ENCODE assay signal across 13 cellular contexts in the genomic region with DNA sequence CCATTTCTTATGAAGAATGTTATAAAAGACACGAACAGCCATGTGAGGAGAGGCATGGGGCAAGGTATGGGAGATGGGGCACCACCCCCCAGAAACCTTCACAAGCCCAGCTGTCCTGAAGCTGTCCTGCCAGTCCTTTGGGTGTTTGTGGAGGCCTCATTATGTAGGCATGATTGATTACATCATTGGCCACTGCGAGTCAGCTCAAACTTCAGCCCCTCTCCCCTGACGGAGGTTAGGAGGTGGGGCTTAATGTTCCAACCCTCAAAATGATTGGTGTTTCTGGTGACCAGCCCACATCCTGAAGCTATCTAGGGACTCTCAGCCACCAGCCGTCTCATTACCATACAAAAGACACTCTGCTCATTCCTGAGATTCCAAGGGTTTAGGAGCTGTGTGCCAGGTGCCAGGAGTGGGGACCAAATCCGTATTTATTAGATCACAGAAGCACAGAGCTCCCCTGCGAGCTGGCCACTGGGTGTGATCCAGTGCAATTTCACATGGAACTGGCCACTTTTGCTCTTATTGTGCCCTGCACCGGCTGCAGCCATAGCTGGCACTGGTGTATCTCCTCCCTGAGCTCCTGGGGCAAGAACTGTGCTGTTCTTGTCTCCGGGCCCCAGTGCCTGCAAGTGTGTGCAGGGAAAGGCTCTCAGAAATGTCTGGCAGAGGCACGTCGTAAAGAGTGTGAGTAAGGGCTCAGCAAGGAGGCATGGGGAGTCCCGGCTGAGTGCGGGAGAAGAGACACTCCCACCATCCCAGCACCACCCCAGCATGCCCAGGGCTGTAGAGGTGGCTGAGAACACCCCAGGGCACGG. TPM values are rescaled to one million over a fixed set of nuclear protein-coding genes. Genes with fewer than 3 reads are reported as not detected.
DNase-seq lines count a peak whose midpoint lies in the region; ATAC-seq and TF ChIP-seq lines count a peak whose summit lies in the region.
"Had no signal": no experiment of that assay in that cellular context is flagged by ENCODE, and none has a peak within 500 bp of the region (broad histone marks: within the 10 kb centered on the region; RNA-seq: fewer than 3 reads in every experiment).

No MANE protein-coding gene starts in this region.

- TF ChIP-seq CTCF in left ventricle myocardium inferior (IDR thresholded peaks at IDR 0.05; ENCODE audit: borderline replicate concordance) (no peak), upper lobe of right lung (IDR thresholded peaks at IDR 0.05) (no peak), mucosa of descending colon (IDR thresholded peaks at IDR 0.05) (no peak)

- ATAC-seq in Right ventricle myocardium superior (ENCODE audit: poor library complexity) (no peak), upper lobe of right lung (peak; percentile 12), GM21515 (IDR thresholded peaks at IDR 0.05; ENCODE audit: unreplicated experiment) (no peak), mucosa of descending colon (no peak)

- H3K27me3 ChIP-seq in left ventricle myocardium inferior (ENCODE audit: low read depth) (no peaks in the 10 kb centered on the region), upper lobe of right lung (no peaks in the 10 kb centered on the region)
- H3K27me3 ChIP-seq: right atrium auricular region had no signal

- H3K36me3 ChIP-seq in left ventricle myocardium inferior (peaks cover 5% of the 10 kb centered on the region), SK-N-MC (ENCODE audit: insufficient read depth, low read length) (no peaks in the 10 kb centered on the region), upper lobe of right lung (no peaks in the 10 kb centered on the region), mucosa of descending colon (ENCODE audit: low read depth) (no peaks in the 10 kb centered on the region)

- peak; percentile 12 for DNase-seq in Right ventricle myocardium superior
- DNase-seq in left ventricle myocardium inferior: no peak
- no peak for DNase-seq in SK-N-MC (ENCODE audit: low read depth, low spot score)
- DNase-seq in iPS DF 19.7 (ENCODE audit: low read depth, low spot score): peak; percentile 98
- no peak for DNase-seq in upper lobe of right lung
- DNase-seq in DMS79 (lab: John Stamatoyannopoulos, UW): no peak
- no peak for DNase-seq in mucosa of descending colon
- DNase-seq: activated B cell treated with CpG ODN at 0.5 μM for 24 hours; activated naive CD8-positive, alpha-beta T cell treated with anti-CD3 and anti-CD28 coated beads for 36 hours; NCI-H187; stimulated activated naive CD4-positive, alpha-beta T cell treated with Interleukin-2 at 50 U/mL for 16 hours had no signal

- peaks cover 33% of the 10 kb centered on the region for H3K4me1 ChIP-seq in left ventricle myocardium inferior
- H3K4me1 ChIP-seq in upper lobe of right lung: peaks cover 10% of the 10 kb centered on the region
- H3K4me1 ChIP-seq in mucosa of descending colon (ENCODE audit: low read depth): peaks cover 7% of the 10 kb centered on the region

- H3K9me3 ChIP-seq in left ventricle myocardium inferior (replicated peaks): no peaks in the 10 kb centered on the region
- no peaks in the 10 kb centered on the region for H3K9me3 ChIP-seq in SK-N-MC (ENCODE audit: low read depth, low read length)
- H3K9me3 ChIP-seq in upper lobe of right lung: no peaks in the 10 kb centered on the region
- H3K9me3 ChIP-seq in mucosa of descending colon: no peaks in the 10 kb centered on the region
- H3K9me3 ChIP-seq: right atrium auricular region had no signal

- no peak overlapping the region for H3K27ac ChIP-seq in left ventricle myocardium inferior (replicated peaks)
- no peak overlapping the region for H3K27ac ChIP-seq in SK-N-MC
- H3K27ac ChIP-seq in upper lobe of right lung: no peak overlapping the region
- H3K27ac ChIP-seq: right atrium auricular region had no signal

- H3K4me3 ChIP-seq in left ventricle myocardium inferior (no peak overlapping the region), SK-N-MC (peak overlapping the region; percentile 54), upper lobe of right lung (no peak overlapping the region), mucosa of descending colon (no peak overlapping the region)
- H3K4me3 ChIP-seq: right atrium auricular region had no signal

- intact Hi-C loops in Right ventricle myocardium superior (cut with DNase I): no loop called here
- intact Hi-C loops in left ventricle myocardium inferior (cut with micrococcal nuclease): no loop called here
- intact Hi-C loops in upper lobe of right lung (cut with DNase I): no loop called here
- intact Hi-C loops in mucosa of descending colon (cut with DNase I, micrococcal nuclease): no loop called here

- no peak overlapping the region for H3K9ac ChIP-seq in SK-N-MC (ENCODE audit: insufficient read length)

RNA-seq across cellular contexts. Expression of gene KIAA1614, which starts 10.5 kb away (rescaled TPM):
- total RNA-seq in Right ventricle myocardium superior: 7.1 TPM
- total RNA-seq in left ventricle myocardium inferior: 9.1 TPM
- 5.5 TPM for total RNA-seq in upper lobe of right lung
- total RNA-seq in mucosa of descending colon: 10 to 100 TPM in 1 of 3 donors, 1 to 10 TPM in 2; 1.2 to 11.1 (median 2.0) TPM

Comparison
In these comparisons a context has a peak if more than half of its experiments do, and no peak if none do; other contexts are left out.
1. DNase-seq: peak in Right ventricle myocardium superior (single experiment) and iPS DF 19.7 (single experiment); none in left ventricle myocardium inferior (single experiment), SK-N-MC (single experiment), upper lobe of right lung (single experiment), DMS79 (single experiment) and mucosa of descending colon (0 of 3).